28 cellular contexts compared by ENCODE assay signal in the genomic region with DNA sequence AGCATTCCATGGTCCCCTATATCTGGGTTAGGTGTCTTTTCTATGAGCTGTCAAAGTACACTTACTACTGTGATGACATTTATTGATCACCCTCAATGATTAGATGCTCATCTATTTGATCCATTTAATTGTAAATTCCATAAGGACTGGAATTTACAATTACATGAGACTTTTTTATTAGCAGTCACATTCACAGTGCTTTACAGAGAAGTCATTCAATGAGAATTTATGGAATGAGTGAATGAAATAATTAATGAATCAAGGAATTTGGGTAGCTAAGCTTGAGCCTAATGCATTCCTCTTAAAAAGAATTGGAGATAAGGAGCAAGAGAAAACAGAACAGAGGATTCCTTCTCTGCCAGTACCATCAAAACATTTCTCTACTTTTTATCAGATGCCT.
"Had no signal": no experiment of that assay in that cellular context is flagged by ENCODE, and none has a peak within 500 bp of the region (broad histone marks: within the 10 kb centered on the region; RNA-seq: fewer than 3 reads in every experiment).

No MANE protein-coding gene starts in this region.

- H3K4me2 ChIP-seq: hepatocyte had no signal

- H3K36me3 ChIP-seq: colonic mucosa, esophagus muscularis mucosa, esophagus squamous epithelium, gastrocnemius medialis, gastroesophageal sphincter, heart left ventricle, heart right ventricle had no signal

- FAIRE-seq: endometrium, endothelial cell of umbilical vein had no signal

- H3K4me1 ChIP-seq: colonic mucosa, esophagus muscularis mucosa, esophagus squamous epithelium, foreskin keratinocyte, gastrocnemius medialis, gastroesophageal sphincter, heart left ventricle, heart right ventricle had no signal

- H3K9me3 ChIP-seq: colonic mucosa, esophagus muscularis mucosa, esophagus squamous epithelium, gastrocnemius medialis, gastroesophageal sphincter, heart left ventricle, heart right ventricle had no signal

- H3K4me1 Mint-ChIP-seq: endodermal cell had no signal

- H3K79me2 ChIP-seq: hepatocyte had no signal

- DNase-seq: colonic mucosa; cortex of kidney; dermis blood vessel endothelial cell; dorsolateral prefrontal cortex; effector CD4-positive, alpha-beta T cell; effector CD8-positive, alpha-beta T cell; effector memory CD4-positive, alpha-beta T cell; effector memory CD8-positive, alpha-beta T cell; endodermal cell; erythroblast; esophagus squamous epithelium; foreskin fibroblast; foreskin keratinocyte; foreskin melanocyte; gastrocnemius medialis; glutamatergic neuron; head of caudate nucleus; heart left ventricle; heart right ventricle had no signal

- H3K27ac Mint-ChIP-seq: dendritic cell treated with granulocyte-macrophage colony-stimulating factor and Interleukin-4, amounts not matched to agents 40 ng/mL and 50 ng/mL, for 4 days; effector memory CD8-positive, alpha-beta T cell; endodermal cell had no signal

- H3K9me3 Mint-ChIP-seq: dendritic cell treated with granulocyte-macrophage colony-stimulating factor and Interleukin-4, amounts not matched to agents 40 ng/mL and 50 ng/mL, for 4 days; endodermal cell had no signal

- H3K27me3 ChIP-seq: colonic mucosa, dorsolateral prefrontal cortex, esophagus muscularis mucosa, esophagus squamous epithelium, foreskin keratinocyte, gastrocnemius medialis, gastroesophageal sphincter, heart left ventricle, heart right ventricle, hepatocyte had no signal

- H3K27me3 Mint-ChIP-seq: dendritic cell treated with granulocyte-macrophage colony-stimulating factor and Interleukin-4, amounts not matched to agents 40 ng/mL and 50 ng/mL, for 4 days; effector memory CD8-positive, alpha-beta T cell had no signal

- H3K4me3 ChIP-seq: colonic mucosa, coronary artery, dorsolateral prefrontal cortex, esophagus muscularis mucosa, esophagus squamous epithelium, gastrocnemius medialis, gastroesophageal sphincter, heart left ventricle, heart right ventricle, hepatocyte had no signal

- H2AFZ ChIP-seq: hepatocyte had no signal

- ATAC-seq: effector memory CD8-positive, alpha-beta T cell; esophagus mucosa; foreskin keratinocyte; gastrocnemius medialis; gastroesophageal sphincter; heart left ventricle; heart right ventricle had no signal

- H3K4me3 Mint-ChIP-seq: dendritic cell treated with granulocyte-macrophage colony-stimulating factor and Interleukin-4, amounts not matched to agents 40 ng/mL and 50 ng/mL, for 4 days; effector memory CD8-positive, alpha-beta T cell; endodermal cell had no signal

- H3K27ac ChIP-seq: colonic mucosa, coronary artery, dorsolateral prefrontal cortex, epithelial cell of prostate, esophagus muscularis mucosa, esophagus squamous epithelium, foreskin keratinocyte, gastrocnemius medialis, gastroesophageal sphincter, heart left ventricle, heart right ventricle, hepatocyte had no signal
